Comparison of ENCODE assay signal across 16 cellular contexts in the genomic region with DNA sequence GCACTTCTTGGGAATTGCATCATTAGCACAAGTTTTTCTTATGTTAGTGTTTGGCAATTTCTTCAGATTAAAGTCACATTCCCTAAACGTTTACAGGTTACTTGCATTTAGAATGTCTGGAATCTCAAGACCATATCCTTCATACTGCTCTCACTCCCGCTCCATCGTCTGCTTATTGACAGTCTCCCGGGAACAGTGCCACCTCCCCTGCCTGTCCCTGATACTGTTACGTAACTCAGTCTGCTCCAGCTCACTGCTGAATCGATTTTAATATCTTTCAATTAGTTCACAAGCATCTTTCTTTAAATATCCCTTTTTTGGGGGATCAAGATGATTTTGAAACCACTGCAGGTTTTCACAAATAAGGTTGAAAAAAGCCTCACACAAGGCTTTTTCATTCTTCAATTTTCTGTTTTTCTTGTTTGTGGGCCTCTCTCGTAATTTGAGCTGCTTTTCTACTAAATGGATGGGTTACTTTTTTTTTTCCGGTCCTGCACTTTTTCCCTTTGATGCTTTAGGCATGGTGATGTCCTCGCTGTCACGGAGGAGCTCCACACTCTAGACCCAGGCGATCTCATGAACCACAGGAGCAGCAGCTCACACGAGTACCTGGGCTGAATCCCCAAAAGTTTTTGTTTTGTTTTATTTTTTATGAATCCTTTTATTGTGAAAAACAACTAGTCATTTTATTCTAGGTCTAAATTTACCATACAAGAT. TPM values are rescaled to one million over a fixed set of nuclear protein-coding genes. Genes with fewer than 3 reads are reported as not detected.
DNase-seq lines count a peak whose midpoint lies in the region; ATAC-seq and TF ChIP-seq lines count a peak whose summit lies in the region.
"Had no signal": no experiment of that assay in that cellular context is flagged by ENCODE, and none has a peak within 500 bp of the region (broad histone marks: within the 10 kb centered on the region; RNA-seq: fewer than 3 reads in every experiment).

No MANE protein-coding gene starts in this region.

- in situ Hi-C loops in KBM-7 (cut with MboI; ENCODE audit: low pct_unique_long_range_greater_than_20kb, low sequenced_read_pairs): no loop called here

- POLR2A ChIA-PET in Caco-2 (lab: Charles Lee): no interaction called here

- H3K4me3 ChIP-seq in Caco-2 (ENCODE audit: low read depth, low read length) (no peak overlapping the region), H7 (ENCODE audit: insufficient read depth, low read depth, low read length) (no peak overlapping the region), adipocyte (ENCODE audit: low read length) (no peak overlapping the region)

- TF ChIP-seq CTCF in Caco-2 (IDR thresholded peaks at IDR 0.05; ENCODE audit: insufficient read depth in 1 of 2, low read depth in 1 of 2, low read length in 1 of 2, severe bottlenecking in 1 of 2, unreplicated experiment in 1 of 2): no peak

- no peak for ATAC-seq in HG02981 (IDR thresholded peaks at IDR 0.05; ENCODE audit: unreplicated experiment)
- ATAC-seq: Right ventricle myocardium inferior had no signal

- peak overlapping the region; percentile 23 for H3K4me3 Mint-ChIP-seq in Caco-2 (ENCODE audit: unreplicated experiment)
- H3K4me3 Mint-ChIP-seq: B cell; T-helper 1 cell treated with Interleukin-12 subunit alpha and Interleukin-12 subunit beta and Interleukin-4 antibody, amounts not matched to agents 30 μg/mL and 1 μg/mL, for 36 hours had no signal

- H3K27me3 Mint-ChIP-seq in Caco-2 (ENCODE audit: insufficient read depth, unreplicated experiment): no peaks in the 10 kb centered on the region

- CTCF ChIA-PET in Caco-2 (lab: Charles Lee): no interaction called here

- H3K27me3 ChIP-seq in Caco-2 (replicated peaks; ENCODE audit: control insufficient read depth, insufficient read depth, low read length) (no peaks in the 10 kb centered on the region), H7 (ENCODE audit: control insufficient read depth, insufficient read depth, low read length) (no peaks in the 10 kb centered on the region), adipocyte (replicated peaks; ENCODE audit: control insufficient read depth, insufficient read depth, low read length) (no peaks in the 10 kb centered on the region)

- no peaks in the 10 kb centered on the region for H3K36me3 Mint-ChIP-seq in Caco-2 (ENCODE audit: insufficient read depth, unreplicated experiment)

- H3K9ac ChIP-seq in adipocyte (ENCODE audit: low read length): no peak overlapping the region

- no peaks in the 10 kb centered on the region for H3K9me3 Mint-ChIP-seq in Caco-2 (ENCODE audit: unreplicated experiment)
- H3K9me3 Mint-ChIP-seq: T-helper 1 cell treated with Interleukin-12 subunit alpha and Interleukin-12 subunit beta and Interleukin-4 antibody, amounts not matched to agents 30 μg/mL and 1 μg/mL, for 36 hours had no signal

- H3K4me1 ChIP-seq in Caco-2: peaks cover 3% of the 10 kb centered on the region
- peaks cover 6% of the 10 kb centered on the region for H3K4me1 ChIP-seq in adipocyte (ENCODE audit: control insufficient read depth, insufficient read depth, low read length)

- no peaks in the 10 kb centered on the region for H3K36me3 ChIP-seq in Caco-2 (ENCODE audit: control insufficient read depth, insufficient read depth, low read length)
- no peaks in the 10 kb centered on the region for H3K36me3 ChIP-seq in H7 (replicated peaks; ENCODE audit: control insufficient read depth, insufficient read depth, low read length)
- H3K36me3 ChIP-seq in adipocyte (ENCODE audit: control insufficient read depth, insufficient read depth, low read length, severe bottlenecking): no peaks in the 10 kb centered on the region

- H3K9me3 ChIP-seq in Caco-2 (peaks cover 4% of the 10 kb centered on the region; the same call in 1 of the 2 replicates), adipocyte (ENCODE audit: control insufficient read depth, low read length) (peaks cover 10% of the 10 kb centered on the region)

- intact Hi-C loops in Caco-2 (cut with micrococcal nuclease; ENCODE audit: unreplicated experiment): loop anchor here (10.0 kb wide), 1 partner anchor 348 kb away; a partner anchor contains a TSS

- DNase-seq in Caco-2 (no peak), H7 (peak; percentile 2), adipocyte (ENCODE audit: low read depth) (peak; percentile 14), midbrain (lab: John Stamatoyannopoulos, UW) (peak; percentile 2), KBM-7 (no peak), 8988T (no peak)
- DNase-seq in stimulated activated CD4-positive, alpha-beta T cell treated with anti-CD3 and anti-CD28 coated beads, Interleukin-1b, Interleukin-23, amount 100 ng/mL, for 48 hours: no peak
- DNase-seq: activated CD4-positive, CD25-positive, alpha-beta regulatory T cell treated with anti-CD3 and anti-CD28 coated beads, Interleukin-2, amount 50 U/mL, for 72 hours; activated naive CD4-positive, alpha-beta T cell; NCI-H2107 had no signal

- H3K27ac Mint-ChIP-seq in Caco-2 (ENCODE audit: unreplicated experiment): no peak overlapping the region
- H3K27ac Mint-ChIP-seq: B cell; T-helper 1 cell treated with Interleukin-12 subunit alpha and Interleukin-12 subunit beta and Interleukin-4 antibody, amounts not matched to agents 30 μg/mL and 1 μg/mL, for 36 hours had no signal

- BruUV-seq in Caco-2 (replicated peaks; lab: Mats Ljungman, UMichigan): no TSS peak

- H3K4me1 Mint-ChIP-seq in Caco-2 (ENCODE audit: low read depth, unreplicated experiment): peaks cover 6% of the 10 kb centered on the region

RNA-seq across cellular contexts. Expression of a gene that starts 48.0 kb away (rescaled TPM):
- total RNA-seq in Caco-2 (2022): not detected in 2 replicates
- not detected in 2 replicates for total RNA-seq in H7 (2014; rRNA removed; shearing (Covaris generic))
- total RNA-seq: astrocyte, B cell, lung microvascular endothelial cell, Right ventricle myocardium inferior had no signal

Comparison
In these comparisons a context has a peak if more than half of its experiments do, and no peak if none do; other contexts are left out.
1. DNase-seq: peak in H7 (single experiment), adipocyte (single experiment) and midbrain (single experiment); none in Caco-2 (0 of 2), KBM-7 (single experiment), 8988T (single experiment) and stimulated activated CD4-positive, alpha-beta T cell treated with anti-CD3 and anti-CD28 coated beads, Interleukin-1b, Interleukin-23, amount 100 ng/mL, for 48 hours (single experiment).